In genomic region chr6:41917528-41917927, GRCh38 we compare ENCODE assay signal across 9 cellular contexts. TPM values are rescaled to one million over a fixed set of nuclear protein-coding genes. Genes with fewer than 3 reads are reported as not detected.
DNase-seq lines count a peak whose midpoint lies in the region; ATAC-seq and TF ChIP-seq lines count a peak whose summit lies in the region.
"Had no signal": no experiment of that assay in that cellular context is flagged by ENCODE, and none has a peak within 500 bp of the region (broad histone marks: within the 10 kb centered on the region; RNA-seq: fewer than 3 reads in every experiment).

No MANE protein-coding gene starts in this region.

- H3K4me2 ChIP-seq in Karpas-422 (ENCODE audit: low read depth, low read length, poor library complexity, severe bottlenecking), result no peak overlapping the region

- no peak overlapping the region for H3K27ac ChIP-seq in Karpas-422 (ENCODE audit: low read length)
- H3K27ac ChIP-seq in body of pancreas, result no peak overlapping the region
- H3K27ac ChIP-seq: ovary had no signal

- peak overlapping the region in 3 of 5 experiments; percentile 2 to 50 (median 24) for H3K27ac Mint-ChIP-seq in brain
- H3K27ac Mint-ChIP-seq in neural crest cell (ENCODE audit: unreplicated experiment), result no peak overlapping the region

- peaks cover 4% of the 10 kb centered on the region for H3K36me3 ChIP-seq in Karpas-422 (ENCODE audit: insufficient read depth, low read length)
- H3K36me3 ChIP-seq in body of pancreas (replicated peaks in 1 of 2; ENCODE audit: insufficient read depth in 1 of 2, low read depth in 2 of 2), result no peaks in the 10 kb centered on the region
- H3K36me3 ChIP-seq: ovary had no signal

- H3K4me3 ChIP-seq in Karpas-422 (ENCODE audit: low read length) (no peak overlapping the region), body of pancreas (no peak overlapping the region)
- H3K4me3 ChIP-seq: ovary had no signal

- H3K79me2 ChIP-seq in Karpas-422 (ENCODE audit: low read length), result peaks cover 70% of the 10 kb centered on the region

- no peak overlapping the region for H2AFZ ChIP-seq in Karpas-422 (ENCODE audit: low read length)

- WGBS in body of pancreas, 2 donors, result 57 to 62% methylated on average over 4 of the region's 4 CpGs

- H3K9me3 ChIP-seq in Karpas-422 (ENCODE audit: low read length) (no peaks in the 10 kb centered on the region), body of pancreas (no peaks in the 10 kb centered on the region)
- H3K9me3 ChIP-seq: ovary had no signal

- H4K20me1 ChIP-seq in Karpas-422 (ENCODE audit: insufficient read depth, low read depth, low read length), result peaks cover 1% of the 10 kb centered on the region; the same call in 1 of the 2 replicates

- H3K9me3 Mint-ChIP-seq in brain, result peaks cover 0 to 2% (median 0%) of the 10 kb centered on the region in 5 experiments
- H3K9me3 Mint-ChIP-seq in neural crest cell, result no peaks in the 10 kb centered on the region

- H3K36me3 Mint-ChIP-seq in brain, result peaks cover 34% of the 10 kb centered on the region
- H3K36me3 Mint-ChIP-seq in neural crest cell (ENCODE audit: low read depth), result no peaks in the 10 kb centered on the region

- peaks cover 37% of the 10 kb centered on the region for H3K4me1 Mint-ChIP-seq in brain
- peaks cover 21% of the 10 kb centered on the region for H3K4me1 Mint-ChIP-seq in neural crest cell

- peak overlapping the region; percentile 5 to 72 (median 31) for H3K4me3 Mint-ChIP-seq in brain
- peak overlapping the region; percentile 47 for H3K4me3 Mint-ChIP-seq in neural crest cell

- H3K4me1 ChIP-seq in Karpas-422 (ENCODE audit: low read length) (peaks cover 22% of the 10 kb centered on the region), body of pancreas (peaks cover 49% of the 10 kb centered on the region)

- H3K27me3 ChIP-seq in Karpas-422 (ENCODE audit: low read length) (no peaks in the 10 kb centered on the region), body of pancreas (no peaks in the 10 kb centered on the region)
- H3K27me3 ChIP-seq: ovary had no signal

- H3K9ac ChIP-seq in Karpas-422 (ENCODE audit: low read length), result no peak overlapping the region

- TF ChIP-seq CTCF in brain (conservative IDR thresholded peaks at IDR 0.05) (no peak), neural crest cell (conservative IDR thresholded peaks at IDR 0.05) (no peak), body of pancreas (IDR thresholded peaks at IDR 0.05) (no peak)

- TF ChIP-seq POLR2A in body of pancreas (IDR thresholded peaks at IDR 0.05), result no peak

- H3K9me2 ChIP-seq in Karpas-422 (replicated peaks; ENCODE audit: insufficient read depth, low read length), result no peaks in the 10 kb centered on the region

- intact Hi-C loops in body of pancreas (cut with DNase I), result no loop called here

- peaks cover 17% of the 10 kb centered on the region for H3K27me3 Mint-ChIP-seq in brain
- no peaks in the 10 kb centered on the region for H3K27me3 Mint-ChIP-seq in neural crest cell (ENCODE audit: low read depth)

- ATAC-seq in HG03342 (IDR thresholded peaks at IDR 0.05; ENCODE audit: unreplicated experiment), result no peak
- ATAC-seq in body of pancreas, result no peak

- DNase-seq in EL (peak; percentile 97), Karpas-422 (peak; percentile 15), neural crest cell (ENCODE audit: low read depth, low spot score) (no peak), body of pancreas (no peak), NCI-H1436 treated with DMSO at 0.1 percent for 48 hours (lab: John Stamatoyannopoulos, UW) (no peak)
- DNase-seq: NCI-H524 treated with DMSO at 0.1 percent for 48 hours, ovary had no signal

RNA-seq across cellular contexts. Expression of gene MED20, which starts 3.4 kb away (rescaled TPM):
- total RNA-seq in Karpas-422 (2014; rRNA removed; shearing (Covaris generic); ENCODE audit: low replicate concordance), result 24.1 and 31.5 TPM in 2 replicates
- 36.1 TPM for polyA plus RNA-seq in brain (ENCODE audit: insufficient read depth, low read depth, low replicate concordance)
- total RNA-seq in neural crest cell, result 34.8 and 37.5 TPM in 2 replicates
- total RNA-seq in body of pancreas, result 10 to 100 TPM in 1 of 2 donors, 1 to 10 TPM in 1; 9.9 to 17.8 TPM

RNA-seq across cellular contexts. Expression of gene BYSL, which starts 3.8 kb away (rescaled TPM):
- total RNA-seq in Karpas-422 (2014; rRNA removed; shearing (Covaris generic); ENCODE audit: low replicate concordance), result 17.9 and 32.8 TPM in 2 replicates
- polyA plus RNA-seq in brain (ENCODE audit: insufficient read depth, low read depth, low replicate concordance), result 24.3 TPM
- total RNA-seq in neural crest cell (50.8 and 55.5 TPM in 2 replicates), body of pancreas (10 to 100 TPM in 1 of 2 donors, 1 to 10 TPM in 1; 3.1 to 13.5 TPM)

RNA-seq across cellular contexts. Expression of gene USP49, which starts 22.4 kb away (rescaled TPM):
- total RNA-seq in Karpas-422 (2014; rRNA removed; shearing (Covaris generic); ENCODE audit: low replicate concordance), result 6.5 and 10.7 TPM in 2 replicates
- 11.4 TPM for polyA plus RNA-seq in brain (ENCODE audit: insufficient read depth, low read depth, low replicate concordance)
- total RNA-seq in neural crest cell (25.1 and 29.0 TPM in 2 replicates), body of pancreas (1 to 10 TPM; 3.3 to 5.2 TPM)

RNA-seq across cellular contexts. Expression of gene CCND3, which starts 24.1 kb away (rescaled TPM):
- 63.5 and 74.8 TPM in 2 replicates for total RNA-seq in Karpas-422 (2014; rRNA removed; shearing (Covaris generic); ENCODE audit: low replicate concordance)
- 87.1 TPM for polyA plus RNA-seq in brain (ENCODE audit: insufficient read depth, low read depth, low replicate concordance)
- total RNA-seq in neural crest cell (21.7 and 24.4 TPM in 2 replicates), body of pancreas (10 to 100 TPM; 73.2 to 91.0 TPM)

Comparison
In these comparisons a context has a peak if more than half of its experiments do, and no peak if none do; other contexts are left out.
1. DNase-seq: peak in EL (single experiment) and Karpas-422 (single experiment); none in neural crest cell (single experiment), body of pancreas (0 of 4) and NCI-H1436 treated with DMSO at 0.1 percent for 48 hours (single experiment).